In genomic region chr3:67685499-67685898, GRCh38 we compare ENCODE assay signal across 8 cellular contexts. TPM values are rescaled to one million over a fixed set of nuclear protein-coding genes. Genes with fewer than 3 reads are reported as not detected.
DNase-seq lines count a peak whose midpoint lies in the region; ATAC-seq, FAIRE-seq and TF ChIP-seq lines count a peak whose summit lies in the region.

No MANE protein-coding gene starts in this region.

- H3K27me3 ChIP-seq in mesenchymal stem cell (ENCODE audit: control insufficient read depth in 1 of 2, insufficient read depth in 1 of 2, low read length in 2 of 2) = no peaks in the 10 kb centered on the region
- no peaks in the 10 kb centered on the region for H3K27me3 ChIP-seq in transverse colon

- H3K36me3 Mint-ChIP-seq in activated naive CD4-positive, alpha-beta T cell treated with anti-CD3 and anti-CD28 coated beads for 36 hours (ENCODE audit: low read depth) = peaks cover 2% of the 10 kb centered on the region

- no peak overlapping the region for H3K23ac ChIP-seq in mesenchymal stem cell (ENCODE audit: low read length in 2 of 2)

- no peak overlapping the region for H2BK15ac ChIP-seq in mesenchymal stem cell (ENCODE audit: low read depth, poor library complexity, severe bottlenecking)

- no peak overlapping the region for H3K27ac ChIP-seq in mesenchymal stem cell (ENCODE audit: low read length, poor library complexity, severe bottlenecking)
- no peak overlapping the region for H3K27ac ChIP-seq in transverse colon

- peak overlapping the region in 1 of 2 experiments; percentile 7 for H3K4me3 ChIP-seq in mesenchymal stem cell (ENCODE audit: insufficient read depth in 1 of 2, low read depth in 1 of 2, low read length in 2 of 2)
- H3K4me3 ChIP-seq in transverse colon = no peak overlapping the region

- no peak for FAIRE-seq in H54 (lab: Jason Lieb, UNC)

- no peak overlapping the region for H3K18ac ChIP-seq in mesenchymal stem cell (ENCODE audit: low read depth in 1 of 2, low read length in 2 of 2)

- intact Hi-C loops in activated naive CD4-positive, alpha-beta T cell treated with anti-CD3 and anti-CD28 coated beads for 36 hours (cut with micrococcal nuclease) = loop anchor here (2.0 to 10.0 kb wide), 2 partner anchors 53 to 1189 kb away; no protein-coding TSS in a partner anchor
- intact Hi-C loops in transverse colon (cut with DNase I; ENCODE audit: low total_unique reads) = loop anchor here (5.0 kb wide), 1 partner anchor 412 kb away; no protein-coding TSS in a partner anchor

- H3K9me3 ChIP-seq in mesenchymal stem cell (ENCODE audit: control insufficient read depth, low read length) (no peaks in the 10 kb centered on the region), transverse colon (no peaks in the 10 kb centered on the region)

- peak overlapping the region; percentile 17 for H3K4me3 Mint-ChIP-seq in activated naive CD4-positive, alpha-beta T cell treated with anti-CD3 and anti-CD28 coated beads for 36 hours

- no peak overlapping the region for H3K4me2 ChIP-seq in mesenchymal stem cell (ENCODE audit: low read length, poor library complexity, severe bottlenecking)

- no peak overlapping the region for H2AK5ac ChIP-seq in mesenchymal stem cell (ENCODE audit: low read length, severe bottlenecking)

- TF ChIP-seq EP300 in transverse colon (IDR thresholded peaks at IDR 0.05; ENCODE audit: low read depth) = no peak

- no peak overlapping the region for H4K91ac ChIP-seq in mesenchymal stem cell (ENCODE audit: low read length)

- no peaks in the 10 kb centered on the region for H3K9me3 Mint-ChIP-seq in activated naive CD4-positive, alpha-beta T cell treated with anti-CD3 and anti-CD28 coated beads for 36 hours

- TF ChIP-seq POLR2A in H54 (IDR thresholded peaks at IDR 0.05; ENCODE audit: low read depth, low read length) (no peak), transverse colon (IDR thresholded peaks at IDR 0.05) (no peak)

- no peaks in the 10 kb centered on the region for H3K4me1 ChIP-seq in mesenchymal stem cell (ENCODE audit: control insufficient read depth, insufficient read depth, low read depth, low read length)
- H3K4me1 ChIP-seq in transverse colon = peaks cover 0 to 9% (median 0%) of the 10 kb centered on the region in 4 donors

- H3K36me3 ChIP-seq in mesenchymal stem cell (ENCODE audit: control insufficient read depth in 1 of 2, insufficient read depth in 2 of 2, low read depth in 1 of 2, low read length in 2 of 2) (no peaks in the 10 kb centered on the region), transverse colon (no peaks in the 10 kb centered on the region)

- H3K27me3 Mint-ChIP-seq in activated naive CD4-positive, alpha-beta T cell treated with anti-CD3 and anti-CD28 coated beads for 36 hours (ENCODE audit: low read depth) = no peaks in the 10 kb centered on the region

- H3K4ac ChIP-seq in mesenchymal stem cell (ENCODE audit: low read depth in 1 of 2, low read length in 2 of 2) = no peak overlapping the region

- no peak overlapping the region for H2AFZ ChIP-seq in mesenchymal stem cell (ENCODE audit: low read depth, low read length)

- no peak for TF ChIP-seq CTCF in transverse colon (IDR thresholded peaks at IDR 0.05)

- CTCF ChIA-PET in activated naive CD4-positive, alpha-beta T cell treated with anti-CD3 and anti-CD28 coated beads for 36 hours (lab: Charles Lee) = no interaction called here

- H2BK5ac ChIP-seq in mesenchymal stem cell (ENCODE audit: low read depth, low read length, poor library complexity, severe bottlenecking) = no peak overlapping the region

- in situ Hi-C loops in transverse colon (cut with MboI; ENCODE audit: low pct_ligation_motif_present in 1 of 4, low pct_unique_long_range_greater_than_20kb in 1 of 4, low sequenced_read_pairs in 3 of 4) = no loop called here

- peak; percentile 12 for DNase-seq in activated naive CD4-positive, alpha-beta T cell treated with anti-CD3 and anti-CD28 coated beads for 36 hours
- DNase-seq in activated naive CD4-positive, alpha-beta T cell treated with anti-CD3 and anti-CD28 coated beads, Interleukin-2, amount 50 U/mL, for 16 hours = no peak
- DNase-seq in OCI-M1 (lab: John Stamatoyannopoulos, UW) (peak; percentile 5), mesenchymal stem cell (no peak), H54 (ENCODE audit: insufficient read length, low spot score) (no peak), transverse colon (no peak)
- DNase-seq in stimulated activated naive CD8-positive, alpha-beta T cell treated with anti-CD3 and anti-CD28 coated beads, Interleukin-15, Interleukin-2, amounts not matched to agents 100 U/mL and 50 U/mL, for 24 hours = no peak

- no peak overlapping the region for H2BK12ac ChIP-seq in mesenchymal stem cell (ENCODE audit: low read length in 2 of 2)

- 100% methylated on average over 1 of the region's 1 CpG for WGBS in mesenchymal stem cell
- WGBS in transverse colon (ENCODE audit: low coverage in 1 of 2), 2 donors = 46% methylated on average over 1 of the region's 1 CpG; no CpG with 5 or more reads in 1 of the 2 donors

- H3K9ac ChIP-seq in mesenchymal stem cell (ENCODE audit: low read length) = no peak overlapping the region

- H3K14ac ChIP-seq in mesenchymal stem cell (ENCODE audit: low read length in 2 of 2) = no peak overlapping the region

- no peaks in the 10 kb centered on the region for H3K79me1 ChIP-seq in mesenchymal stem cell (replicated peaks; ENCODE audit: low read length, poor library complexity, severe bottlenecking)

- no peak overlapping the region for H4K8ac ChIP-seq in mesenchymal stem cell (ENCODE audit: low read length)

- no peak overlapping the region for H2BK120ac ChIP-seq in mesenchymal stem cell (ENCODE audit: low read depth, low read length)

- peaks cover 32% of the 10 kb centered on the region for H3K4me1 Mint-ChIP-seq in activated naive CD4-positive, alpha-beta T cell treated with anti-CD3 and anti-CD28 coated beads for 36 hours (ENCODE audit: low read depth)

- H3K27ac Mint-ChIP-seq in activated naive CD4-positive, alpha-beta T cell treated with anti-CD3 and anti-CD28 coated beads for 36 hours = peak overlapping the region; percentile 54

- peak; percentile 99 for ATAC-seq in HG02884 (IDR thresholded peaks at IDR 0.05; ENCODE audit: unreplicated experiment)
- peak; percentile 53 for ATAC-seq in stimulated activated naive CD8-positive, alpha-beta T cell treated with anti-CD3 and anti-CD28 coated beads, Interleukin-15, Interleukin-2, amounts not matched to agents 100 U/mL and 50 U/mL, for 24 hours

RNA-seq across cellular contexts. Expression of gene SUCLG2, which starts 31.1 kb away (rescaled TPM):
- 10 to 100 TPM; 81.3 to 85.3 TPM for total RNA-seq in activated naive CD4-positive, alpha-beta T cell treated with anti-CD3 and anti-CD28 coated beads for 36 hours
- 46.2 TPM for polyA plus RNA-seq in mesenchymal stem cell (2013, experiment 1 of 2)
- 47.3 TPM for polyA plus RNA-seq in mesenchymal stem cell (2013, experiment 2 of 2)
- total RNA-seq in transverse colon = 100 to 1,000 TPM in 3 of 4 donors, 10 to 100 TPM in 1; 59.5 to 269 (median 160) TPM

Comparison
In these comparisons a context has a peak if more than half of its experiments do, and no peak if none do; other contexts are left out.
1. DNase-seq: peak in activated naive CD4-positive, alpha-beta T cell treated with anti-CD3 and anti-CD28 coated beads for 36 hours (single experiment) and OCI-M1 (single experiment); none in activated naive CD4-positive, alpha-beta T cell treated with anti-CD3 and anti-CD28 coated beads, Interleukin-2, amount 50 U/mL, for 16 hours (single experiment), stimulated activated naive CD8-positive, alpha-beta T cell treated with anti-CD3 and anti-CD28 coated beads, Interleukin-15, Interleukin-2, amounts not matched to agents 100 U/mL and 50 U/mL, for 24 hours (single experiment), mesenchymal stem cell (single experiment), H54 (single experiment) and transverse colon (single experiment).